34 cellular contexts compared by ENCODE assay signal in the genomic region with DNA sequence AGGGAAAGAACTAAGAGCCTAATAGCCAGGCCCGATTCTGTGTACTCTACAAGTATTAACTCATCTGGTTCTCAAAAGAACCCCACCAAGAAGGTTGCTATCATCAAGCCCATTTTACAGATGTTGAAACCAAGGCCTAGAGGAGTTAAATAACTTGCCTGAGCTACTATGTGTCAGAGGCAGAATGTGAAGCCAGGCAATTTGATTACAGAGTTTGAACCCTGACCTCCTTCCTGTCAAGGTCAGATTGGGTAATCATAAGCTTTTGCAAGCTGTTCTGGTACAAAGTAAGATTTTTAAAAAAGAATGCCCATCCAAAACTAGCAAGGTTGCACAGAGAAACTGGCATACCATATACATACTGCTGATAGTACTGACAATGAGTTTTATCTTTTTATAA.
"Had no signal": no experiment of that assay in that cellular context is flagged by ENCODE, and none has a peak within 500 bp of the region (broad histone marks: within the 10 kb centered on the region; RNA-seq: fewer than 3 reads in every experiment).

No MANE protein-coding gene starts in this region.

- H3K27ac Mint-ChIP-seq: activated CD4-positive, alpha-beta memory T cell treated with anti-CD3 and anti-CD28 coated beads, Interleukin-2, amount 10 ng/mL, durations not matched to agents 7 days and 5 days; activated CD8-positive, alpha-beta memory T cell treated with anti-CD3 and anti-CD28 coated beads, Interleukin-2, amount 10 ng/mL, durations not matched to agents 7 days and 5 days; activated naive CD4-positive, alpha-beta T cell treated with anti-CD3 and anti-CD28 coated beads, Interleukin-2, amount 10 ng/mL, durations not matched to agents 7 days and 5 days; activated naive CD8-positive, alpha-beta T cell; activated naive CD8-positive, alpha-beta T cell treated with anti-CD3 and anti-CD28 coated beads, Interleukin-2, amount 50 U/mL, for 24 hours had no signal

- H3K4me3 Mint-ChIP-seq: activated CD4-positive, alpha-beta memory T cell treated with anti-CD3 and anti-CD28 coated beads, Interleukin-2, amount 10 ng/mL, durations not matched to agents 7 days and 5 days; activated CD8-positive, alpha-beta memory T cell treated with anti-CD3 and anti-CD28 coated beads, Interleukin-2, amount 10 ng/mL, durations not matched to agents 7 days and 5 days; activated naive CD4-positive, alpha-beta T cell treated with anti-CD3 and anti-CD28 coated beads, Interleukin-2, amount 10 ng/mL, durations not matched to agents 7 days and 5 days; activated naive CD8-positive, alpha-beta T cell; activated naive CD8-positive, alpha-beta T cell treated with anti-CD3 and anti-CD28 coated beads, Interleukin-2, amount 50 U/mL, for 24 hours had no signal

- H3K36me3 Mint-ChIP-seq: activated CD8-positive, alpha-beta memory T cell treated with anti-CD3 and anti-CD28 coated beads, Interleukin-2, amount 10 ng/mL, durations not matched to agents 7 days and 5 days; activated naive CD8-positive, alpha-beta T cell had no signal

- ATAC-seq: activated CD8-positive, alpha-beta memory T cell treated with anti-CD3 and anti-CD28 coated beads, Interleukin-2, amount 10 ng/mL, durations not matched to agents 7 days and 5 days; activated naive CD8-positive, alpha-beta T cell treated with anti-CD3 and anti-CD28 coated beads, Interleukin-2, amount 50 U/mL, for 24 hours; Right ventricle myocardium inferior; SK-N-SH treated with all-trans-retinoic acid at 6 μM for 48 hours had no signal

- H3K9me3 Mint-ChIP-seq: activated CD4-positive, alpha-beta memory T cell treated with anti-CD3 and anti-CD28 coated beads, Interleukin-2, amount 10 ng/mL, durations not matched to agents 7 days and 5 days; activated naive CD4-positive, alpha-beta T cell treated with anti-CD3 and anti-CD28 coated beads, Interleukin-2, amount 10 ng/mL, durations not matched to agents 7 days and 5 days; activated naive CD8-positive, alpha-beta T cell treated with anti-CD3 and anti-CD28 coated beads, Interleukin-2, amount 50 U/mL, for 24 hours had no signal

- DNase-seq: activated CD4-positive, alpha-beta memory T cell treated with anti-CD3 and anti-CD28 coated beads, Interleukin-2, amount 10 ng/mL, durations not matched to agents 7 days and 5 days; activated CD4-positive, alpha-beta T cell treated with anti-CD3 and anti-CD28 coated beads for 1 hour; activated CD4-positive, alpha-beta T cell treated with anti-CD3 and anti-CD28 coated beads for 48 hours; activated CD4-positive, CD25-positive, alpha-beta regulatory T cell; activated CD8-positive, alpha-beta memory T cell treated with anti-CD3 and anti-CD28 coated beads for 24 hours; activated CD8-positive, alpha-beta memory T cell treated with anti-CD3 and anti-CD28 coated beads, Interleukin-2, amount 10 ng/mL, durations not matched to agents 7 days and 5 days; activated CD8-positive, alpha-beta memory T cell treated with anti-CD3 and anti-CD28 coated beads, Interleukin-2, amount 50 U/mL, for 48 hours; activated effector memory CD4-positive, alpha-beta T cell treated with Interleukin-2 at 50 U/mL for 16 hours; activated naive CD4-positive, alpha-beta T cell treated with anti-CD3 and anti-CD28 coated beads, Interleukin-2, amount 10 ng/mL, durations not matched to agents 7 days and 5 days; activated naive CD8-positive, alpha-beta T cell treated with anti-CD3 and anti-CD28 coated beads, Interleukin-2, amount 50 U/mL, for 24 hours; activated T-cell treated with anti-CD3 and anti-CD28 coated beads, Interleukin-2, amount 50 U/mL, for 48 hours; anterior cingulate cortex; brain microvascular endothelial cell; central memory CD4-positive, alpha-beta T cell; MM.1S; NCI-H1092 treated with DMSO at 0.1 percent for 48 hours; NCI-H1417; NCI-H146; NCI-H187; NCI-H2029 treated with DMSO at 0.1 percent for 48 hours; NCI-H2107; NCI-H2171; NCI-H510A; NCI-H526; NCI-H82; PC-9; SIG-M5; T-helper 1 cell; T-helper 2 cell; T-helper 9 cell; WERI-Rb-1 had no signal
